ENCODE assay signal across 1 cellular context in genomic region chr15:56035166-56035565, GRCh38.
TF ChIP-seq lines count a peak whose summit lies in the region.

No MANE protein-coding gene starts in this region.

TF ChIP-seq in HEK293, 187 proteins besides CTCF, POLR2A, EP300 and RAD21:
- TF ChIP-seq ZNF645 (tag by site-specific recombination; IDR thresholded peaks at IDR 0.05) (no peak), ZNF221 (tag by site-specific recombination; IDR thresholded peaks at IDR 0.05; ENCODE audit: borderline replicate concordance) (no peak), ZNF24 (tag by site-specific recombination; IDR thresholded peaks at IDR 0.05) (no peak), ZNF639 (tag by site-specific recombination; IDR thresholded peaks at IDR 0.05) (no peak), ZNF664 (tag by site-specific recombination; IDR thresholded peaks at IDR 0.05) (no peak), KLF16 (tag by site-specific recombination; IDR thresholded peaks at IDR 0.05) (no peak), ZIC2 (tag by site-specific recombination; IDR thresholded peaks at IDR 0.05) (peak; percentile 69), ZNF596 (tag by site-specific recombination; IDR thresholded peaks at IDR 0.05) (no peak), ZNF311 (tag by site-specific recombination; IDR thresholded peaks at IDR 0.05; ENCODE audit: borderline replicate concordance) (no peak)
